Comparison of ENCODE assay signal across 9 cellular contexts in genomic region chr10:69438531-69439349, GRCh38. TPM values are rescaled to one million over a fixed set of nuclear protein-coding genes. Genes with fewer than 3 reads are reported as not detected.
DNase-seq lines count a peak whose midpoint lies in the region; ATAC-seq and TF ChIP-seq lines count a peak whose summit lies in the region.
"Had no signal": no experiment of that assay in that cellular context is flagged by ENCODE, and none has a peak within 500 bp of the region (broad histone marks: within the 10 kb centered on the region; RNA-seq: fewer than 3 reads in every experiment).

No MANE protein-coding gene starts in this region.

- no peaks in the 10 kb centered on the region for H3K9me2 ChIP-seq in PC-3 (replicated peaks; ENCODE audit: low read length)

- BruUV-seq in PC-3 (replicated peaks; lab: Mats Ljungman, UMichigan) = TSS peak; percentile 84

- H3K27me3 ChIP-seq in PC-3 (ENCODE audit: low read length) = no peaks in the 10 kb centered on the region
- peaks cover 5% of the 10 kb centered on the region for H3K27me3 ChIP-seq in fibroblast of lung (ENCODE audit: control insufficient read depth, insufficient read depth, low read length)

- POLR2A ChIA-PET in PC-3 (lab: Charles Lee; ENCODE audit: unreplicated experiment) = interaction anchor here (0.6 to 1.9 kb wide), 4 partner anchors 8 to 429 kb away, joined by 3 to 14 read pairs (median 7); no protein-coding TSS in a partner anchor

- TF ChIP-seq CTCF in PC-3 (conservative IDR thresholded peaks at IDR 0.05; ENCODE audit: low read depth, low read length) = peak; percentile 25
- TF ChIP-seq CTCF in fibroblast of lung (conservative IDR thresholded peaks at IDR 0.05 in 1 of 2, IDR thresholded peaks at IDR 0.05 in 1 of 2; ENCODE audit: low read depth in 1 of 2, low read length in 2 of 2) = no peak

- H3K9ac ChIP-seq in PC-3 (ENCODE audit: low read length) = peak overlapping the region; percentile 78
- no peak overlapping the region for H3K9ac ChIP-seq in fibroblast of lung (ENCODE audit: insufficient read depth, low read length)

- H3K79me2 ChIP-seq in PC-3 (ENCODE audit: low read length) (no peaks in the 10 kb centered on the region), fibroblast of lung (ENCODE audit: control insufficient read depth, insufficient read depth, low read length) (no peaks in the 10 kb centered on the region)

- H2AFZ ChIP-seq in PC-3 (ENCODE audit: low read length) (peak overlapping the region; percentile 57), fibroblast of lung (ENCODE audit: low read length) (no peak overlapping the region)

- H4K20me1 ChIP-seq in PC-3 (ENCODE audit: low read length) (no peaks in the 10 kb centered on the region), fibroblast of lung (ENCODE audit: control insufficient read depth, extremely low read depth, insufficient read depth, low read length) (no peaks in the 10 kb centered on the region)

- peaks cover 24% of the 10 kb centered on the region for H3F3A ChIP-seq in PC-3 (ENCODE audit: low read length, unreplicated experiment)

- H3K4me3 ChIP-seq in PC-3 (ENCODE audit: low read length) = peak overlapping the region; percentile 31
- H3K4me3 ChIP-seq in fibroblast of lung (replicated peaks in 1 of 4; ENCODE audit: control extremely low read depth in 1 of 4, insufficient read depth in 1 of 4, low read depth in 3 of 4, low read length in 4 of 4) = no peak overlapping the region

- H3K4me2 ChIP-seq in PC-3 (ENCODE audit: low read length) = peak overlapping the region; percentile 72
- H3K4me2 ChIP-seq in fibroblast of lung (ENCODE audit: extremely low read depth, insufficient read depth, low read length) = peak overlapping the region; percentile 33

- peak; percentile 67 for DNase-seq in ELF-1 (ENCODE audit: low read depth, low spot score)
- peak; percentile 99 for DNase-seq in PC-3
- DNase-seq in fibroblast of lung (ENCODE audit: low read depth in 2 of 2) = peak in 1 of 2 donors; percentile 8
- DNase-seq in renal cortical epithelial cell (ENCODE audit: low read depth) = peak; percentile 83
- no peak for DNase-seq in stimulated activated CD4-positive, alpha-beta T cell treated with anti-CD3 and anti-CD28 coated beads, Interleukin-2, amount 100 ng/mL, for 24 hours
- no peak for DNase-seq in activated CD4-positive, alpha-beta T cell treated with anti-CD3 and anti-CD28 coated beads, Interleukin-2, amount 50 U/mL, for 4 hours
- DNase-seq: foreskin melanocyte had no signal

- intact Hi-C loops in PC-3 (cut with micrococcal nuclease) = loop anchor here (1.0 kb wide), 1 partner anchor 8 kb away; no protein-coding TSS in a partner anchor

- peaks cover 60% of the 10 kb centered on the region for H3K4me1 ChIP-seq in PC-3 (ENCODE audit: insufficient read depth, low read length)
- H3K4me1 ChIP-seq in fibroblast of lung (ENCODE audit: control insufficient read depth, extremely low read depth, insufficient read depth, low read length) = no peaks in the 10 kb centered on the region

- H3K36me3 ChIP-seq in PC-3 (ENCODE audit: low read depth, low read length) (no peaks in the 10 kb centered on the region), fibroblast of lung (ENCODE audit: control insufficient read depth, insufficient read depth, low read length) (no peaks in the 10 kb centered on the region)

- H3K27ac ChIP-seq in PC-3 (ENCODE audit: low read length) = peak overlapping the region; percentile 91
- no peak overlapping the region for H3K27ac ChIP-seq in fibroblast of lung (ENCODE audit: insufficient read depth, low read length)

- CTCF ChIA-PET in PC-3 (lab: Charles Lee) = interaction anchor here (0.7 to 2.2 kb wide), 7 partner anchors 8 to 198 kb away, joined by 4 to 16 read pairs (median 5); no protein-coding TSS in a partner anchor

- ATAC-seq in PC-3 = peak; percentile 69
- no peak for ATAC-seq in GM19463 (IDR thresholded peaks at IDR 0.05; ENCODE audit: unreplicated experiment)
- ATAC-seq in GM21529 (IDR thresholded peaks at IDR 0.05; ENCODE audit: unreplicated experiment) = no peak

- no peaks in the 10 kb centered on the region for H3K9me3 ChIP-seq in PC-3 (ENCODE audit: low read length)
- no peaks in the 10 kb centered on the region for H3K9me3 ChIP-seq in fibroblast of lung (ENCODE audit: control insufficient read depth, insufficient read depth, low read depth, low read length)

RNA-seq across cellular contexts. Expression of gene TSPAN15, which starts 12.5 kb away (rescaled TPM):
- total RNA-seq in PC-3 (2014; rRNA removed) (186 and 212 TPM in 2 replicates), fibroblast of lung (1.8 and 2.6 TPM in 2 replicates), renal cortical epithelial cell (56.6 and 63.0 TPM in 2 replicates)
- 0.56 TPM in 1 of 2 replicates, not detected in the other for polyA plus RNA-seq in fibroblast of lung
- 0.20 and 0.35 TPM in 2 replicates for polyA plus RNA-seq in fibroblast of lung (2012)
- not detected in 2 replicates for polyA minus RNA-seq in fibroblast of lung (ENCODE audit: low replicate concordance)

RNA-seq across cellular contexts. Expression of gene TACR2, which starts 22.0 kb away (rescaled TPM):
- total RNA-seq in PC-3 (2014; rRNA removed) (0.40 TPM in 1 of 2 replicates, not detected in the other), fibroblast of lung (0.17 and 0.26 TPM in 2 replicates), renal cortical epithelial cell (0.05 TPM in 1 of 2 replicates, not detected in the other)
- polyA plus RNA-seq in fibroblast of lung = 0.10 and 0.15 TPM in 2 replicates
- polyA plus RNA-seq in fibroblast of lung (2012) = 0.20 and 0.26 TPM in 2 replicates
- polyA minus RNA-seq in fibroblast of lung (ENCODE audit: low replicate concordance) = not detected in 2 replicates

Comparison
In these comparisons a context has a peak if more than half of its experiments do, and no peak if none do; other contexts are left out.
1. DNase-seq: peak in ELF-1 (single experiment), PC-3 (single experiment) and renal cortical epithelial cell (single experiment); none in stimulated activated CD4-positive, alpha-beta T cell treated with anti-CD3 and anti-CD28 coated beads, Interleukin-2, amount 100 ng/mL, for 24 hours (0 of 2) and activated CD4-positive, alpha-beta T cell treated with anti-CD3 and anti-CD28 coated beads, Interleukin-2, amount 50 U/mL, for 4 hours (0 of 2).
2. RNA of gene TSPAN15, which starts 12.5 kb away (total RNA-seq): 186 to 212 TPM in PC-3 and 56.6 to 63.0 TPM in renal cortical epithelial cell; 1.8 to 2.6 TPM in fibroblast of lung; every median in the first group is over 10 times any median in the second.